In the genomic region with DNA sequence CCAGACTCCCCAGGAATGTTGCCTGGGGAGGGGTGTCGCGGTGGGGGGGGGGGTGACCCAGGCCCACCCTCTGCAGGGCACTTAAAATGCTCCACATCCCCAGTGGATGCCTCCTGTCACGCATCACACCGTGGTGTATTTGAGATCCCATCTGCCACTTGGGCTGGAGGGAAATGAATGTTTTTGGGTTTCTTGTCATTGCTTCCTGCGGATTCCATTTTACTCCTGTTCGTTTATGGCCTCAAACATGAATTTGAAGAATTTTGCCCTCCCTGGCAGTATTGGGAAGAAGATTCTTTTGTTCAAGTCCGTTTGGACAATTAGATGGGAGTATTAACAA, we compare ENCODE assay signal across 8 cellular contexts. TPM values are rescaled to one million over a fixed set of nuclear protein-coding genes. Genes with fewer than 3 reads are reported as not detected.
DNase-seq lines count a peak whose midpoint lies in the region; ATAC-seq and TF ChIP-seq lines count a peak whose summit lies in the region.

No MANE protein-coding gene starts in this region.

- H3K4me3 ChIP-seq in adipocyte (ENCODE audit: low read length) (peak overlapping the region; percentile 94), left lung (peak overlapping the region; percentile 44 to 59), transverse colon (peak overlapping the region; percentile 55 to 70 (median 66))

- no peak for TF ChIP-seq CTCF in left lung (IDR thresholded peaks at IDR 0.05)
- no peak for TF ChIP-seq CTCF in transverse colon (IDR thresholded peaks at IDR 0.05)

- no peak for TF ChIP-seq EP300 in transverse colon (IDR thresholded peaks at IDR 0.05; ENCODE audit: low read depth)

- peaks cover 4% of the 10 kb centered on the region for H3K36me3 ChIP-seq in adipocyte (ENCODE audit: control insufficient read depth, insufficient read depth, low read length, severe bottlenecking)
- no peaks in the 10 kb centered on the region for H3K36me3 ChIP-seq in left lung
- no peaks in the 10 kb centered on the region for H3K36me3 ChIP-seq in transverse colon

- no peaks in the 10 kb centered on the region for H3K27me3 ChIP-seq in adipocyte (replicated peaks; ENCODE audit: control insufficient read depth, insufficient read depth, low read length)
- no peaks in the 10 kb centered on the region for H3K27me3 ChIP-seq in left lung
- no peaks in the 10 kb centered on the region for H3K27me3 ChIP-seq in transverse colon

- 52 to 57% methylated on average over 1 to 6 of the region's 7 CpGs for WGBS in transverse colon (ENCODE audit: low coverage in 1 of 2), 2 donors

- intact Hi-C loops in left lung (cut with DNase I), result no loop called here
- intact Hi-C loops in transverse colon (cut with DNase I; ENCODE audit: low total_unique reads), result no loop called here

- in situ Hi-C loops in transverse colon (cut with MboI; ENCODE audit: low pct_ligation_motif_present in 1 of 4, low pct_unique_long_range_greater_than_20kb in 1 of 4, low sequenced_read_pairs in 3 of 4), result no loop called here

- peaks cover 17% of the 10 kb centered on the region for H3K4me1 ChIP-seq in adipocyte (ENCODE audit: control insufficient read depth, insufficient read depth, low read length)
- peaks cover 6 to 10% of the 10 kb centered on the region in 2 donors for H3K4me1 ChIP-seq in left lung
- H3K4me1 ChIP-seq in transverse colon, result peaks cover 0 to 14% (median 3%) of the 10 kb centered on the region in 4 donors

- H3K9ac ChIP-seq in adipocyte (ENCODE audit: low read length), result peak overlapping the region; percentile 87

- TF ChIP-seq POLR2A in transverse colon (IDR thresholded peaks at IDR 0.05), result no peak

- peak; percentile 44 for DNase-seq in DMS53 (lab: John Stamatoyannopoulos, UW)
- DNase-seq in DMS53 treated with DMSO at 0.1 percent for 48 hours (lab: John Stamatoyannopoulos, UW; ENCODE audit: unreplicated experiment), result no peak
- peak; percentile 5 for DNase-seq in adipocyte (ENCODE audit: low read depth)
- DNase-seq in left lung, result no peak
- DNase-seq in transverse colon, result no peak
- DNase-seq in NCI-H2107 treated with DMSO at 0.1 percent for 48 hours (lab: John Stamatoyannopoulos, UW; ENCODE audit: unreplicated experiment), result no peak
- DNase-seq in NCI-H2171 (lab: John Stamatoyannopoulos, UW), result no peak

- H3K9me3 ChIP-seq in adipocyte (ENCODE audit: control insufficient read depth, low read length) (no peaks in the 10 kb centered on the region), left lung (no peaks in the 10 kb centered on the region), transverse colon (no peaks in the 10 kb centered on the region)

- peak; percentile 8 for ATAC-seq in HG03159 (IDR thresholded peaks at IDR 0.05; ENCODE audit: unreplicated experiment)
- peak; percentile 16 for ATAC-seq in left lung

- H3K27ac ChIP-seq in left lung (peak overlapping the region in 1 of 2 donors; percentile 55), transverse colon (peak overlapping the region in 2 of 4 donors; percentile 59 to 62)

RNA-seq across cellular contexts. Expression of a gene that starts 0.5 kb away (rescaled TPM):
- total RNA-seq in left lung, result 1 to 10 TPM; 1.9 to 2.4 TPM
- total RNA-seq in transverse colon, result 1 to 10 TPM in 2 of 4 donors, not detected in 2; 1.1 to 2.1 TPM

RNA-seq across cellular contexts. Expression of a gene that starts 38.2 kb away (rescaled TPM):
- not detected for total RNA-seq in left lung
- total RNA-seq in transverse colon, result not detected

Comparison
In these comparisons a context has a peak if more than half of its experiments do, and no peak if none do; other contexts are left out.
1. DNase-seq: peak in DMS53 (single experiment) and adipocyte (single experiment); none in DMS53 treated with DMSO at 0.1 percent for 48 hours (single experiment), left lung (0 of 2), transverse colon (single experiment), NCI-H2107 treated with DMSO at 0.1 percent for 48 hours (single experiment) and NCI-H2171 (single experiment).
2. Peak in every context shown above with its lines, with median percentiles within 50 percentile points of each other: H3K4me3 ChIP-seq.